17 cellular contexts compared by ENCODE assay signal in the genomic region with DNA sequence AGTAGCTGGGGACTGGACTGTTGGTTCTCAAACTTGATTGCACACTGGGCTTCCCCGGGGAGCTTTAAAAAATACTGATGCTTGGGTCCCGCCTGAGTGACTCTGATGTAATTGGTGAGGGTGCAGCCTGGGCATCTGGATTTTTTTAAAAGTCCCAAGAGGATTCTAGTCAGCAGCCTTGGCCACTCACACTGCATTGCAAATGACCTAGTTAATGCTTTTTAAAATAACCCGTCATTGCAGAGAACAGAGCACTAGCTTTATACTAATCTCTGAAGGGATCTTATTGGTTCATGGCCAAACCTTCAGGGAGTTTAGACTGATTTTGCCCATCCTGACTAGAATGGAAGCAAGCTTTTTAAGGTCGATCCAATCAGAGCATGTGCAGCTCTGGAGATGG.
"Had no signal": no experiment of that assay in that cellular context is flagged by ENCODE, and none has a peak within 500 bp of the region (broad histone marks: within the 10 kb centered on the region; RNA-seq: fewer than 3 reads in every experiment).

No MANE protein-coding gene starts in this region.

- H3K4me3 Mint-ChIP-seq: activated CD4-positive, alpha-beta T cell treated with anti-CD3 and anti-CD28 coated beads, Interleukin-2, amount 10 ng/mL, durations not matched to agents 7 days and 5 days; activated naive CD4-positive, alpha-beta T cell treated with anti-CD3 and anti-CD28 coated beads for 36 hours; activated T-helper 17 cell treated with anti-CD3 and anti-CD28 coated beads, Interleukin-2, amount 50 U/mL, for 72 hours; nephron progenitor cell had no signal

- H3K36me3 ChIP-seq: ovary, stomach, thoracic aorta had no signal

- H3K27ac ChIP-seq: coronary artery, ovary, stomach, thoracic aorta had no signal

- H3K27ac Mint-ChIP-seq: activated CD4-positive, alpha-beta T cell treated with anti-CD3 and anti-CD28 coated beads, Interleukin-2, amount 10 ng/mL, durations not matched to agents 7 days and 5 days; activated naive CD4-positive, alpha-beta T cell treated with anti-CD3 and anti-CD28 coated beads for 36 hours; activated T-helper 17 cell treated with anti-CD3 and anti-CD28 coated beads, Interleukin-2, amount 50 U/mL, for 72 hours; nephron progenitor cell had no signal

- H3K9me3 ChIP-seq: ovary, stomach, thoracic aorta had no signal

- H3K9me3 Mint-ChIP-seq: activated CD4-positive, alpha-beta T cell treated with anti-CD3 and anti-CD28 coated beads, Interleukin-2, amount 10 ng/mL, durations not matched to agents 7 days and 5 days; activated naive CD4-positive, alpha-beta T cell treated with anti-CD3 and anti-CD28 coated beads for 36 hours; activated T-helper 17 cell treated with anti-CD3 and anti-CD28 coated beads, Interleukin-2, amount 50 U/mL, for 72 hours; nephron progenitor cell had no signal

- ATAC-seq: activated T-helper 17 cell treated with anti-CD3 and anti-CD28 coated beads, Interleukin-2, amount 50 U/mL, for 72 hours; left ventricle myocardium superior had no signal

- H3K27me3 ChIP-seq: ovary had no signal

- DNase-seq: activated CD4-positive, alpha-beta T cell treated with anti-CD3 and anti-CD28 coated beads, Interleukin-2, amount 10 ng/mL, durations not matched to agents 7 days and 5 days; activated CD4-positive, CD25-positive, alpha-beta regulatory T cell; activated CD8-positive, alpha-beta memory T cell treated with anti-CD3 and anti-CD28 coated beads for 24 hours; activated naive CD4-positive, alpha-beta T cell treated with anti-CD3 and anti-CD28 coated beads for 36 hours; activated T-cell treated with anti-CD3 and anti-CD28 coated beads for 4 hours; caudate nucleus; effector CD4-positive, alpha-beta T cell; hippocampal formation; left ventricle myocardium superior; mesenchymal stem cell; nephron progenitor cell; ovary; stimulated activated CD4-positive, alpha-beta T cell treated with anti-CD3 and anti-CD28 coated beads, Interleukin-2, amount 100 ng/mL, for 48 hours; stomach had no signal

- H3K4me3 ChIP-seq: coronary artery, ovary, stomach, thoracic aorta had no signal

- H3K4me1 Mint-ChIP-seq: activated T-helper 17 cell treated with anti-CD3 and anti-CD28 coated beads, Interleukin-2, amount 50 U/mL, for 72 hours had no signal

- H3K27me3 Mint-ChIP-seq: activated CD4-positive, alpha-beta T cell treated with anti-CD3 and anti-CD28 coated beads, Interleukin-2, amount 10 ng/mL, durations not matched to agents 7 days and 5 days had no signal
